In the genomic region with DNA sequence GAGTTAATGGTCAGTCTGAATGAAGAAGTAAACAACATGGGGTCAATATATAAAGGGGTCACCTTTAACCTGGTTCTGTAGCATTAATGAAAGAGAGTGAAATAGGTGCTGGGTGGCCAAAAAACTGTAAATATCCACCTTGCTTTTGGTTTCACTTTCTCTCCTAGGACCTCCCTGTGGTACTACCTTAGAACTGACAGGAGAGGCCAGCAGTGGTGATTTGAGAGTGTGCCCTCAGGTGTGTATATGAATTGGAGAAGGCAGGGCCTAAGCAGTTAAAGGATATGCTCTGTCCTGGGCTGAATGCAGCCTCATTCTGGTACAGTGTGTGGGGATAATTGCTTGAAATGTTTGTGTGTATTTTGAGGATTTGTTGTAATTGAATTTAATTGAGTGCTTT, we compare ENCODE assay signal across 8 cellular contexts.
DNase-seq lines count a peak whose midpoint lies in the region; ATAC-seq, FAIRE-seq and TF ChIP-seq lines count a peak whose summit lies in the region.

No MANE protein-coding gene starts in this region.

- no peaks in the 10 kb centered on the region for H3K27me3 ChIP-seq in foreskin keratinocyte

- peak; percentile 73 for FAIRE-seq in GM12891 (lab: Jason Lieb, UNC)

- ATAC-seq in GM21423 (IDR thresholded peaks at IDR 0.05; ENCODE audit: unreplicated experiment) (peak; percentile 83), HG03558 (IDR thresholded peaks at IDR 0.05; ENCODE audit: extremely low read depth, unreplicated experiment) (peak; percentile 41), foreskin keratinocyte (peak; percentile 91)

- intact Hi-C loops in cardiac septum (cut with DNase I), result no loop called here

- no peaks in the 10 kb centered on the region for H3K4me1 ChIP-seq in foreskin keratinocyte

- TF ChIP-seq CTCF in foreskin keratinocyte (conservative IDR thresholded peaks at IDR 0.05), result peak; percentile 28

- no peak for TF ChIP-seq POLR2A in GM12891 (IDR thresholded peaks at IDR 0.05; ENCODE audit: low read depth, low read length)

- DNase-seq in GM12891 (ENCODE audit: insufficient read length, low spot score), result peak; percentile 20
- DNase-seq in foreskin keratinocyte, result peak; percentile 24 to 56
- DNase-seq in NCI-H1092 treated with DMSO at 0.1 percent for 48 hours (lab: John Stamatoyannopoulos, UW), result no peak
- no peak for DNase-seq in stimulated activated CD4-positive, alpha-beta T cell treated with anti-CD3 and anti-CD28 coated beads, Interleukin-2, amount 100 ng/mL, for 48 hours
- no peak for DNase-seq in cardiac septum (ENCODE audit: low spot score)
- DNase-seq in NCI-H226, result no peak

- H3K27ac ChIP-seq in foreskin keratinocyte, result no peak overlapping the region

TF ChIP-seq in GM12891, 5 proteins besides CTCF, POLR2A, EP300 and RAD21:
- TF ChIP-seq POLR2AphosphoS5 (IDR thresholded peaks at IDR 0.05; ENCODE audit: low read depth, low read length), result no peak
- TF ChIP-seq POU2F2 (IDR thresholded peaks at IDR 0.05; ENCODE audit: low read depth, low read length), result no peak
- no peak for TF ChIP-seq PAX5 (IDR thresholded peaks at IDR 0.05; ENCODE audit: insufficient read depth, low read length, severe bottlenecking)
- no peak for TF ChIP-seq TAF1 (IDR thresholded peaks at IDR 0.05; ENCODE audit: low read depth, low read length)
- no peak for TF ChIP-seq SPI1 (IDR thresholded peaks at IDR 0.05; ENCODE audit: low read depth, low read length)
TF ChIP-seq in GM12891: peak in this region for 0.

Comparison
In these comparisons a context has a peak if more than half of its experiments do, and no peak if none do; other contexts are left out.
1. DNase-seq: peak in GM12891 (single experiment) and foreskin keratinocyte (2 of 2); none in NCI-H1092 treated with DMSO at 0.1 percent for 48 hours (single experiment), stimulated activated CD4-positive, alpha-beta T cell treated with anti-CD3 and anti-CD28 coated beads, Interleukin-2, amount 100 ng/mL, for 48 hours (0 of 2), cardiac septum (single experiment) and NCI-H226 (single experiment).
2. ATAC-seq: peak in every context shown above with its lines; median percentile 91 in foreskin keratinocyte; 83 in GM21423; 41 in HG03558.